9 cellular contexts compared by ENCODE assay signal in the genomic region with DNA sequence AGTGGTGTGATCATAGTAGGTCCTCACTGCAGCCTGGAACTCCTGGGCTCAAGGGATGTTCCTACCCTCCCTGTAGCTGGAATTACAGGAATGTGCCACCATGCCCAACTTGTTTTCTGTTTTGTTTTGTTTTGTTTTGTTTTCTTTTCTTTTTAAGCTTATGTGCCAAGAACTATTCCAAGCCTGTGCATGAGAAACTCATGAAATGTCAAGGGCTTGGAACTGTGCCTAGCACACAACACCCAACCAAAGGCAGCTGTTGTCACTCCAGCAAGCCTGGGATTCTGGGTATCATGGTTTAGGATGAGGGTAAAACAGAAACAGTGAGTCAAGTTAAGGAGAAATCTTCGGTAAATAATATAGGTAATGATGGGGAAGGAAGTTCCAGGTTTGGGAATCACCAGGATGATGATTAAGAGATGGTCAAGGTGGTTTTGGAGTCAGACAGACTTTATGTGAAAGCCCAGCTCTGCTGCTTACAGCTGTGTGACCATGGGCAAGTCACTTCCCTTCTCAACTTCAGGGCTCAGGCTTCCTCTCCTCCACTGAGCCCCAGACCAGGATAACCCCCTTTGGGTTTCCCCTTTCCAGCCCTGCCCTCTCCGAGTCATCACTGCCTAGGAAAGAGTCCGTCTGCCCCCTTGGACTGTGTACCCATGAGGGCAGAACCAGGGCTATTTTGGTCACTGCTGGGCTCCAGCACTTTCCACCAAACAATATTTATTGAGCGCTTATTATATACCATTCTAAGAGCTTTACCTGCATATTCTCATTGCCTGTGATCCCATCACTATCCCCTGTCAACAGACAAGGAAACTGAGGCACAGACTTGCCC. TPM values are rescaled to one million over a fixed set of nuclear protein-coding genes. Genes with fewer than 3 reads are reported as not detected.
DNase-seq lines count a peak whose midpoint lies in the region; ATAC-seq, FAIRE-seq and TF ChIP-seq lines count a peak whose summit lies in the region.
"Had no signal": no experiment of that assay in that cellular context is flagged by ENCODE, and none has a peak within 500 bp of the region (broad histone marks: within the 10 kb centered on the region; RNA-seq: fewer than 3 reads in every experiment).

No MANE protein-coding gene starts in this region.

- H3K27me3 ChIP-seq in IMR-90 (ENCODE audit: control insufficient read depth, insufficient read depth, low read length) (no peaks in the 10 kb centered on the region), keratinocyte (ENCODE audit: control insufficient read depth, extremely low read depth, insufficient read depth, low read length) (no peaks in the 10 kb centered on the region), tibial nerve (no peaks in the 10 kb centered on the region)

- H4K91ac ChIP-seq in IMR-90 (ENCODE audit: insufficient read depth, low read depth, low read length): peak overlapping the region; percentile 47

- H3K18ac ChIP-seq in IMR-90 (ENCODE audit: low read depth, low read length): peak overlapping the region; percentile 22; the same call in 1 of the 2 replicates

- no peak for TF ChIP-seq RAD21 in IMR-90 (IDR thresholded peaks at IDR 0.05; ENCODE audit: low read length)

- peaks cover 26% of the 10 kb centered on the region for H3K36me3 Mint-ChIP-seq in chondrocyte (ENCODE audit: low read depth)

- H2BK120ac ChIP-seq in IMR-90 (ENCODE audit: low read depth, low read length): peak overlapping the region; percentile 36; the same call in 1 of the 2 replicates

- 92% methylated on average over 2 of the region's 4 CpGs; no CpG with 5 or more reads in 1 of the 2 experiments for WGBS in IMR-90 (ENCODE audit: extremely low coverage in 2 of 2, insufficient read length in 1 of 2), 2 experiments
- 66 to 69% methylated on average over 4 of the region's 4 CpGs for WGBS in tibial nerve, 2 donors

- in situ Hi-C loops in IMR-90 (cut with MboI; ENCODE audit: low sequenced_read_pairs): no loop called here

- peaks cover 16% of the 10 kb centered on the region for H3K4me1 ChIP-seq in IMR-90 (ENCODE audit: control insufficient read depth, insufficient read depth, low read length)
- H3K4me1 ChIP-seq in keratinocyte (ENCODE audit: control insufficient read depth, extremely low read depth, insufficient read depth, low read length): peaks cover 28% of the 10 kb centered on the region
- peaks cover 0 to 50% (median 5%) of the 10 kb centered on the region in 4 donors for H3K4me1 ChIP-seq in tibial nerve

- H4K20me1 ChIP-seq in IMR-90 (ENCODE audit: insufficient read depth, low read length) (peaks cover 66% of the 10 kb centered on the region), keratinocyte (ENCODE audit: control insufficient read depth, extremely low read depth, insufficient read depth, low read length) (peaks cover 13% of the 10 kb centered on the region)

- H3K23ac ChIP-seq in IMR-90 (ENCODE audit: low read depth, low read length): peak overlapping the region; percentile 77; the same call in 1 of the 2 replicates

- intact Hi-C loops in IMR-90 (cut with micrococcal nuclease): no loop called here

- peak in 1 of 2 donors; percentile 51 for TF ChIP-seq EP300 in tibial nerve (IDR thresholded peaks at IDR 0.05)

- H2BK5ac ChIP-seq in IMR-90 (ENCODE audit: low read depth, low read length, poor library complexity, severe bottlenecking): peak overlapping the region; percentile 65

- 0 out of 2 replicates have a peak overlapping the region, but pooled peaks have one; percentile 19 for H3K14ac ChIP-seq in IMR-90 (replicated peaks; ENCODE audit: low read depth, low read length)

- H3K9me3 Mint-ChIP-seq in chondrocyte (ENCODE audit: low read depth): no peaks in the 10 kb centered on the region

- peak overlapping the region; percentile 75 for H3K27ac ChIP-seq in IMR-90 (ENCODE audit: insufficient read depth, low read length)
- H3K27ac ChIP-seq in keratinocyte (ENCODE audit: control insufficient read depth, insufficient read depth, low read length): peak overlapping the region; percentile 45
- H3K27ac ChIP-seq in tibial nerve: peak overlapping the region; percentile 54 to 87 (median 72)

- H3K4me3 ChIP-seq in IMR-90 (ENCODE audit: insufficient read depth, low read depth, low read length): no peak overlapping the region
- H3K4me3 ChIP-seq in keratinocyte (ENCODE audit: control insufficient read depth in 2 of 3, extremely low read depth in 1 of 3, insufficient read depth in 2 of 3, low read depth in 1 of 3, low read length in 3 of 3): no peak overlapping the region
- no peak overlapping the region for H3K4me3 ChIP-seq in tibial nerve

- H2BK15ac ChIP-seq in IMR-90 (ENCODE audit: low read depth, low read length): peak overlapping the region; percentile 2; the same call in 1 of the 3 replicates

- CTCF ChIA-PET in IMR-90 (lab: Yijun Ruan, JAX): interaction anchor here (0.8 to 1.3 kb wide), 6 partner anchors 59 to 136 kb away, joined by 3 to 9 read pairs (median 4); no protein-coding TSS in a partner anchor

- POLR2A ChIA-PET in IMR-90 (lab: Charles Lee; ENCODE audit: unreplicated experiment): interaction anchor here (0.9 to 1.2 kb wide), 2 partner anchors 22 to 78 kb away, joined by 3 to 8 read pairs; no protein-coding TSS in a partner anchor

- no peak overlapping the region for H3K4me3 Mint-ChIP-seq in chondrocyte (ENCODE audit: unreplicated experiment)

- H3K27me3 Mint-ChIP-seq in chondrocyte (ENCODE audit: low read depth): no peaks in the 10 kb centered on the region

- peaks cover 56 to 84% of the 10 kb centered on the region in 2 experiments for H3K79me1 ChIP-seq in IMR-90 (ENCODE audit: low read depth in 1 of 2, low read length in 2 of 2)

- H2AFZ ChIP-seq in IMR-90 (replicated peaks; ENCODE audit: low read length, poor library complexity) (peak overlapping the region; percentile 34), keratinocyte (ENCODE audit: control insufficient read depth, low read length) (no peak overlapping the region)

- H2AK5ac ChIP-seq in IMR-90 (ENCODE audit: low read depth, low read length): peak overlapping the region; percentile 61; the same call in 1 of the 2 replicates

- peak overlapping the region; percentile 22; the same call in 1 of the 2 replicates for H3K9ac ChIP-seq in IMR-90 (ENCODE audit: low read depth, low read length)
- no peak overlapping the region for H3K9ac ChIP-seq in keratinocyte (ENCODE audit: control insufficient read depth, extremely low read depth, insufficient read depth, low read length)

- ATAC-seq in IMR-90 (ENCODE audit: low read depth) (peak; percentile 13; the same call in 1 of the 2 replicates), HG02763 (IDR thresholded peaks at IDR 0.05; ENCODE audit: unreplicated experiment) (no peak), GM21367 (IDR thresholded peaks at IDR 0.05; ENCODE audit: unreplicated experiment) (no peak)
- ATAC-seq: sciatic nerve had no signal

- H2AK9ac ChIP-seq in IMR-90 (replicated peaks; ENCODE audit: low read depth, low read length, poor library complexity): peak overlapping the region; percentile 32

- TF ChIP-seq CTCF in IMR-90 (conservative IDR thresholded peaks at IDR 0.05; ENCODE audit: low read depth, low read length) (no peak), chondrocyte (IDR thresholded peaks at IDR 0.05) (no peak), keratinocyte (optimal IDR thresholded peaks at IDR 0.05 in 1 of 3, IDR thresholded peaks at IDR 0.05 in 1 of 3, conservative IDR thresholded peaks at IDR 0.05 in 1 of 3; ENCODE audit: extremely low read depth in 1 of 3, insufficient read depth in 2 of 3, low read length in 3 of 3) (no peak), tibial nerve (IDR thresholded peaks at IDR 0.05) (no peak)

- peak overlapping the region; percentile 37; the same call in 1 of the 2 replicates for H3K4me2 ChIP-seq in IMR-90 (ENCODE audit: low read depth, low read length)
- no peak overlapping the region for H3K4me2 ChIP-seq in keratinocyte (ENCODE audit: control insufficient read depth, extremely low read depth, insufficient read depth, low read depth, low read length)

- H3K9me3 ChIP-seq in IMR-90 (ENCODE audit: control insufficient read depth, insufficient read depth, low read length) (no peaks in the 10 kb centered on the region), keratinocyte (ENCODE audit: control insufficient read depth, low read depth, low read length) (no peaks in the 10 kb centered on the region), tibial nerve (no peaks in the 10 kb centered on the region)

- H3K36me3 ChIP-seq in IMR-90 (ENCODE audit: control insufficient read depth, insufficient read depth, low read length): peaks cover 60% of the 10 kb centered on the region
- H3K36me3 ChIP-seq in keratinocyte (ENCODE audit: control insufficient read depth in 2 of 2, extremely low read depth in 1 of 2, insufficient read depth in 2 of 2, low read length in 2 of 2): peaks cover 36 to 61% of the 10 kb centered on the region in 2 experiments
- H3K36me3 ChIP-seq in tibial nerve: peaks cover 0 to 56% (median 12%) of the 10 kb centered on the region in 3 donors

- peak overlapping the region in 1 of 2 experiments; percentile 75; a peak in 1 of 4 replicates for H4K8ac ChIP-seq in IMR-90 (ENCODE audit: low read depth in 2 of 2, low read length in 2 of 2)

- no TSS peak for BruUV-seq in IMR-90 (replicated peaks; lab: Mats Ljungman, UMichigan)

- H3K27ac Mint-ChIP-seq in chondrocyte (ENCODE audit: unreplicated experiment): peak overlapping the region; percentile 83

- DNase-seq in IMR-90 (peak; percentile 68), chondrocyte (ENCODE audit: low spot score) (no peak), keratinocyte (ENCODE audit: low read depth, low spot score) (no peak), tibial nerve (ENCODE audit: low spot score in 2 of 2) (no peak), NCI-H1092 treated with DMSO at 0.1 percent for 48 hours (lab: John Stamatoyannopoulos, UW) (no peak)

- dilution Hi-C loops in IMR-90 (cut with HindIII; ENCODE audit: low sequenced_read_pairs, unreplicated experiment): no loop called here
- dilution Hi-C loops in keratinocyte (cut with MboI; ENCODE audit: extremely low pct_ligation_motif_present, low sequenced_read_pairs): no loop called here

- FAIRE-seq in keratinocyte (lab: Jason Lieb, UNC): peak; percentile 67
- FAIRE-seq: islet of Langerhans had no signal

- peaks cover 31% of the 10 kb centered on the region for H3K4me1 Mint-ChIP-seq in chondrocyte (ENCODE audit: low read depth)

- no peak overlapping the region for H3K56ac ChIP-seq in IMR-90 (ENCODE audit: extremely low read depth, insufficient read depth, low read length)

- TF ChIP-seq POLR2A in IMR-90 (IDR thresholded peaks at IDR 0.05; ENCODE audit: low read depth, low read length): no peak
- TF ChIP-seq POLR2A in tibial nerve (IDR thresholded peaks at IDR 0.05): no peak

- peak overlapping the region; percentile 43; the same call in 1 of the 2 replicates for H2BK20ac ChIP-seq in IMR-90 (ENCODE audit: low read depth, low read length)

- peak overlapping the region; percentile 81 for H3K4ac ChIP-seq in IMR-90 (ENCODE audit: low read depth, low read length)

- peaks cover 55% of the 10 kb centered on the region for H3K79me2 ChIP-seq in keratinocyte (ENCODE audit: control insufficient read depth, insufficient read depth, low read length)

- H3K9me1 ChIP-seq in IMR-90 (ENCODE audit: insufficient read depth, low read length) (peaks cover 34% of the 10 kb centered on the region), keratinocyte (ENCODE audit: control insufficient read depth, extremely low read depth, insufficient read depth, low read length) (peaks cover 3% of the 10 kb centered on the region)

- no peak overlapping the region for H4K5ac ChIP-seq in IMR-90 (ENCODE audit: low read depth, low read length)

RNA-seq across cellular contexts. Expression of a gene that starts 5.0 kb away (rescaled TPM):
- total RNA-seq in IMR-90 (2012; rRNA removed) (93.0 and 106 TPM in 2 replicates), chondrocyte (44.4 to 93.2 TPM (median 89.7 TPM) in 3 replicates), tibial nerve (10 to 100 TPM; 55.3 to 71.4 (median 69.6) TPM)
- polyA plus RNA-seq in IMR-90 (2012; rRNA removed) (117 and 122 TPM in 2 replicates), keratinocyte (48.1 to 80.4 TPM (median 65.6 TPM) in 3 replicates)
- polyA plus RNA-seq in IMR-90 (2012; cell fraction: cytosol; rRNA removed): 62.8 and 141 TPM in 2 replicates
- polyA plus RNA-seq in IMR-90 (2012; cell fraction: nucleus; rRNA removed; ENCODE audit: low replicate concordance): 130 and 154 TPM in 2 replicates
- 18.3 TPM for polyA plus RNA-seq in keratinocyte (2011; ENCODE audit: low read depth)
- 41.1 and 42.5 TPM in 2 replicates for polyA plus RNA-seq in keratinocyte (2011; cell fraction: cytosol; rRNA removed)
- 162 and 176 TPM in 2 replicates for polyA plus RNA-seq in keratinocyte (2011; cell fraction: nucleus; rRNA removed)
- 37.2 and 57.2 TPM in 2 replicates for polyA plus RNA-seq in keratinocyte (2012; ENCODE audit: low replicate concordance)
- polyA minus RNA-seq in keratinocyte: 76.2 to 101 TPM (median 83.2 TPM) in 3 replicates
- 57.6 TPM for polyA minus RNA-seq in keratinocyte (2011; cell fraction: cytosol; rRNA and poly(A)+ RNA removed)
- polyA minus RNA-seq in keratinocyte (2011; cell fraction: nucleus; rRNA and poly(A)+ RNA removed): 147 and 148 TPM in 2 replicates

RNA-seq across cellular contexts. Expression of a gene that starts 22.5 kb away (rescaled TPM):
- total RNA-seq in IMR-90 (2012; rRNA removed) (0.56 and 0.72 TPM in 2 replicates), chondrocyte (5.2 to 6.5 TPM (median 5.4 TPM) in 3 replicates), tibial nerve (10 to 100 TPM; 10.9 to 38.7 (median 15.4) TPM)
- polyA plus RNA-seq in IMR-90 (2012; rRNA removed) (9.3 and 10.3 TPM in 2 replicates), keratinocyte (2.4 to 7.1 TPM (median 3.7 TPM) in 3 replicates)
- 2.6 and 5.9 TPM in 2 replicates for polyA plus RNA-seq in IMR-90 (2012; cell fraction: cytosol; rRNA removed)
- polyA plus RNA-seq in IMR-90 (2012; cell fraction: nucleus; rRNA removed; ENCODE audit: low replicate concordance): 70.3 and 80.1 TPM in 2 replicates
- polyA plus RNA-seq in keratinocyte (2011; ENCODE audit: low read depth): 3.3 TPM
- 1.5 and 1.9 TPM in 2 replicates for polyA plus RNA-seq in keratinocyte (2011; cell fraction: cytosol; rRNA removed)
- 20.3 and 29.8 TPM in 2 replicates for polyA plus RNA-seq in keratinocyte (2011; cell fraction: nucleus; rRNA removed)
- 4.0 and 11.3 TPM in 2 replicates for polyA plus RNA-seq in keratinocyte (2012; ENCODE audit: low replicate concordance)
- polyA minus RNA-seq in keratinocyte: 1.6 to 7.3 TPM (median 4.8 TPM) in 3 replicates
- polyA minus RNA-seq in keratinocyte (2011; cell fraction: cytosol; rRNA and poly(A)+ RNA removed): 0.96 TPM
- 6.9 and 9.2 TPM in 2 replicates for polyA minus RNA-seq in keratinocyte (2011; cell fraction: nucleus; rRNA and poly(A)+ RNA removed)

RNA-seq across cellular contexts. Expression of a gene that starts 35.4 kb away (rescaled TPM):
- total RNA-seq in IMR-90 (2012; rRNA removed) (under 0.01 TPM in 1 of 2 replicates, not detected in the other), chondrocyte (not detected in 3 replicates), tibial nerve (not detected)
- polyA plus RNA-seq in IMR-90 (2012; rRNA removed) (0.26 and 0.27 TPM in 2 replicates), keratinocyte (0.06 to 0.07 TPM in 2 of 3 replicates, not detected in the other)
- polyA plus RNA-seq in IMR-90 (2012; cell fraction: cytosol; rRNA removed): 0.15 and 0.22 TPM in 2 replicates
- 0.14 TPM in 1 of 2 replicates, not detected in the other for polyA plus RNA-seq in IMR-90 (2012; cell fraction: nucleus; rRNA removed; ENCODE audit: low replicate concordance)
- polyA plus RNA-seq in keratinocyte (2011; ENCODE audit: low read depth): 0.89 TPM
- polyA plus RNA-seq in keratinocyte (2011; cell fraction: cytosol; rRNA removed): not detected in 2 replicates
- polyA plus RNA-seq in keratinocyte (2011; cell fraction: nucleus; rRNA removed): not detected in 2 replicates
- 1.3 TPM in 1 of 2 replicates, not detected in the other for polyA plus RNA-seq in keratinocyte (2012; ENCODE audit: low replicate concordance)
- polyA minus RNA-seq in keratinocyte: not detected in 3 replicates
- not detected for polyA minus RNA-seq in keratinocyte (2011; cell fraction: cytosol; rRNA and poly(A)+ RNA removed)
- polyA minus RNA-seq in keratinocyte (2011; cell fraction: nucleus; rRNA and poly(A)+ RNA removed): not detected in 2 replicates
- total RNA-seq: sciatic nerve had no signal

RNA-seq across cellular contexts. Expression of a gene that starts 50.2 kb away (rescaled TPM):
- not detected in 2 replicates for total RNA-seq in IMR-90 (2012; rRNA removed)
- polyA plus RNA-seq in IMR-90 (2012; rRNA removed): not detected in 2 replicates
- polyA plus RNA-seq in IMR-90 (2012; cell fraction: cytosol; rRNA removed): not detected in 2 replicates
- polyA plus RNA-seq in IMR-90 (2012; cell fraction: nucleus; rRNA removed; ENCODE audit: low replicate concordance): not detected in 2 replicates
- not detected in 3 replicates for total RNA-seq in chondrocyte
- not detected in 3 replicates for polyA plus RNA-seq in keratinocyte
- polyA plus RNA-seq in keratinocyte (2011; ENCODE audit: low read depth): not detected
- not detected in 2 replicates for polyA plus RNA-seq in keratinocyte (2011; cell fraction: cytosol; rRNA removed)
- not detected in 2 replicates for polyA plus RNA-seq in keratinocyte (2011; cell fraction: nucleus; rRNA removed)
- not detected in 2 replicates for polyA plus RNA-seq in keratinocyte (2012; ENCODE audit: low replicate concordance)
- polyA minus RNA-seq in keratinocyte: not detected in 3 replicates
- not detected for polyA minus RNA-seq in keratinocyte (2011; cell fraction: cytosol; rRNA and poly(A)+ RNA removed)
- not detected in 2 replicates for polyA minus RNA-seq in keratinocyte (2011; cell fraction: nucleus; rRNA and poly(A)+ RNA removed)
- total RNA-seq in tibial nerve: not detected
- total RNA-seq: sciatic nerve had no signal
